ENCODE assay signal across 14 cellular contexts in genomic region chr11:112017538-112017937, GRCh38. TPM values are rescaled to one million over a fixed set of nuclear protein-coding genes. Genes with fewer than 3 reads are reported as not detected.
DNase-seq lines count a peak whose midpoint lies in the region; ATAC-seq and TF ChIP-seq lines count a peak whose summit lies in the region.
"Had no signal": no experiment of that assay in that cellular context is flagged by ENCODE, and none has a peak within 500 bp of the region (broad histone marks: within the 10 kb centered on the region; RNA-seq: fewer than 3 reads in every experiment).

No MANE protein-coding gene starts in this region.

- TF ChIP-seq CTCF in RWPE2 (IDR thresholded peaks at IDR 0.05; ENCODE audit: poor library complexity, severe bottlenecking) (no peak), fibroblast of pulmonary artery (IDR thresholded peaks at IDR 0.05; ENCODE audit: low read length, missing control alignments) (no peak), osteocyte (IDR thresholded peaks at IDR 0.05) (no peak)

- DNase-seq in EL: peak; percentile 39
- no peak for DNase-seq in RWPE2 (ENCODE audit: low spot score)
- DNase-seq in fibroblast of pulmonary artery (ENCODE audit: low read depth): peak; percentile 37
- peak; percentile 28 for DNase-seq in renal cortical epithelial cell (ENCODE audit: low read depth)
- no peak for DNase-seq in osteocyte (ENCODE audit: extremely low spot score, unreplicated experiment)
- no peak for DNase-seq in activated naive CD4-positive, alpha-beta T cell treated with anti-CD3 and anti-CD28 coated beads, Interleukin-2, amount 50 U/mL, for 16 hours
- DNase-seq: activated CD8-positive, alpha-beta memory T cell treated with anti-CD3 and anti-CD28 coated beads, Interleukin-2, amount 50 U/mL, for 4 hours; activated naive CD8-positive, alpha-beta T cell treated with anti-CD3 and anti-CD28 coated beads, Interleukin-2, amount 50 U/mL, for 24 hours; effector CD8-positive, alpha-beta T cell; NCI-H524 had no signal

- no peaks in the 10 kb centered on the region for H3K4me1 Mint-ChIP-seq in osteocyte (ENCODE audit: unreplicated experiment)
- H3K4me1 Mint-ChIP-seq: WTC11 had no signal

- peaks cover 32% of the 10 kb centered on the region for H3K4me1 ChIP-seq in RWPE2 (ENCODE audit: insufficient read depth, poor library complexity, severe bottlenecking)

- no peak overlapping the region for H3K4me3 Mint-ChIP-seq in osteocyte (ENCODE audit: unreplicated experiment)
- H3K4me3 Mint-ChIP-seq: activated naive CD8-positive, alpha-beta T cell treated with anti-CD3 and anti-CD28 coated beads, Interleukin-2, amount 50 U/mL, for 24 hours; WTC11 had no signal

- peaks cover 21% of the 10 kb centered on the region for H3K36me3 Mint-ChIP-seq in osteocyte (ENCODE audit: unreplicated experiment)

- ATAC-seq in RWPE2 (ENCODE audit: low read depth): no peak
- no peak for ATAC-seq in HG03571 (IDR thresholded peaks at IDR 0.05; ENCODE audit: unreplicated experiment)
- ATAC-seq in GM19023 (IDR thresholded peaks at IDR 0.05; ENCODE audit: unreplicated experiment): no peak
- ATAC-seq: activated naive CD8-positive, alpha-beta T cell treated with anti-CD3 and anti-CD28 coated beads, Interleukin-2, amount 50 U/mL, for 24 hours; WTC11 had no signal

- no peaks in the 10 kb centered on the region for H3K27me3 ChIP-seq in RWPE2 (ENCODE audit: insufficient read depth, poor library complexity, severe bottlenecking)
- H3K27me3 ChIP-seq: BLaER1 treated with 17β-estradiol and CSF1 and Interleukin-3, amounts not matched to agents 10 nM and 100 nM had no signal

- H3K36me3 ChIP-seq in RWPE2 (ENCODE audit: low read depth): peaks cover 7% of the 10 kb centered on the region
- H3K36me3 ChIP-seq: BLaER1 treated with 17β-estradiol and CSF1 and Interleukin-3, amounts not matched to agents 10 nM and 100 nM had no signal

- H3K9me3 Mint-ChIP-seq in osteocyte (ENCODE audit: unreplicated experiment): no peaks in the 10 kb centered on the region
- H3K9me3 Mint-ChIP-seq: activated naive CD8-positive, alpha-beta T cell treated with anti-CD3 and anti-CD28 coated beads, Interleukin-2, amount 50 U/mL, for 24 hours; WTC11 had no signal

- no peaks in the 10 kb centered on the region for H3K27me3 Mint-ChIP-seq in osteocyte (ENCODE audit: unreplicated experiment)

- no peak overlapping the region for H3K27ac Mint-ChIP-seq in osteocyte (ENCODE audit: unreplicated experiment)
- H3K27ac Mint-ChIP-seq: activated naive CD8-positive, alpha-beta T cell treated with anti-CD3 and anti-CD28 coated beads, Interleukin-2, amount 50 U/mL, for 24 hours; WTC11 had no signal

- H3K9me3 ChIP-seq in RWPE2 (ENCODE audit: severe bottlenecking): no peaks in the 10 kb centered on the region
- H3K9me3 ChIP-seq: BLaER1 treated with 17β-estradiol and CSF1 and Interleukin-3, amounts not matched to agents 10 nM and 100 nM had no signal

- H3K27ac ChIP-seq in RWPE2 (ENCODE audit: poor library complexity, severe bottlenecking): peak overlapping the region; percentile 56

- H3K4me3 ChIP-seq in RWPE2 (ENCODE audit: severe bottlenecking) (no peak overlapping the region), fibroblast of pulmonary artery (replicated peaks; ENCODE audit: low read depth, low read length) (no peak overlapping the region)
- H3K4me3 ChIP-seq: BLaER1 treated with 17β-estradiol and CSF1 and Interleukin-3, amounts not matched to agents 10 nM and 100 nM had no signal

RNA-seq across cellular contexts. Expression of gene DLAT, which starts 7.7 kb away (rescaled TPM):
- total RNA-seq in renal cortical epithelial cell (41.0 and 47.9 TPM in 2 replicates), osteocyte (26.3 and 26.4 TPM in 2 replicates)

RNA-seq across cellular contexts. Expression of gene PIH1D2, which starts 56.3 kb away (rescaled TPM):
- total RNA-seq in renal cortical epithelial cell: 3.0 and 7.4 TPM in 2 replicates
- total RNA-seq in osteocyte: 2.0 and 2.3 TPM in 2 replicates

RNA-seq across cellular contexts. Expression of gene NKAPD1, which starts 56.6 kb away (rescaled TPM):
- total RNA-seq in renal cortical epithelial cell (28.5 and 44.0 TPM in 2 replicates), osteocyte (23.1 and 24.6 TPM in 2 replicates)

Comparison
In these comparisons a context has a peak if more than half of its experiments do, and no peak if none do; other contexts are left out.
1. DNase-seq: peak in EL (single experiment), fibroblast of pulmonary artery (single experiment) and renal cortical epithelial cell (single experiment); none in RWPE2 (single experiment), osteocyte (single experiment) and activated naive CD4-positive, alpha-beta T cell treated with anti-CD3 and anti-CD28 coated beads, Interleukin-2, amount 50 U/mL, for 16 hours (single experiment).